Comparison of ENCODE assay signal across 9 cellular contexts in the genomic region with DNA sequence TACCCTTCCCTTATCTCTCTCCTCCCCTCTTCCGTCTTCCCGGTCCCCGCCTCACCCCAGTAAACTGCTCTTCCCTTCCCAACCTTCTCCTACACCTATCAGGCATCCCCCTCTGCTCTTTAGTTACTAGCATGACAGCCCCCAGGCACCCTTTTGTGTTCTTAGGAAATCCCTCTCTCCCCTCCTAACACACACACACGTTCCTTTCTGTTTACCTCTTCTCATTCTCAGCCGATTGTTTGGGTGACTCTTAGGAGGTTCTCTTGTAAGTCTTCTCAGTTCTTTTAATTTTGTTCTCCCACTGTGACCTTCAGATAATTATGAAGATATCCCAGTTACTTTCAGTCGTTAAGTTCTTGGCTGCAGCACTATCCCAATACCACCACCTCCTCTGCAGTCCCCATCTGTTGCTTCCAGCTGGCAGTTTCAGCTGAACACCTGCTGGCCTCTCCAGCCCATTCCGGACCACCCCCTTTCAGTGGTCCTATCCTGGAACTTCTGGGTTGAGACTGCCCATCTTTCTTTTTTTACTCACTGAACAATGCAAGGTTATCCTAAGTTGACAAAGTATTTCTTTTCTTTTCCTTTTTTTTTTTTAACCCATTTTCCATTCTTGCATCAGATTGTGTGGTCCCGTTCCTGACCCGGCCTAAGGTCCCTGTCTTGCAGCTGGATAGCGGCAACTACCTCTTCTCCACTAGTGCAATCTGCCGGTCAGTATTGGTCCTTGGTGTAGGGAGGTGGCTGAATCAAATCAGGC. TPM values are rescaled to one million over a fixed set of nuclear protein-coding genes. Genes with fewer than 3 reads are reported as not detected.
DNase-seq lines count a peak whose midpoint lies in the region; ATAC-seq and TF ChIP-seq lines count a peak whose summit lies in the region.
"Had no signal": no experiment of that assay in that cellular context is flagged by ENCODE, and none has a peak within 500 bp of the region (broad histone marks: within the 10 kb centered on the region; RNA-seq: fewer than 3 reads in every experiment).

No MANE protein-coding gene starts in this region.

- H3K27ac Mint-ChIP-seq in effector memory CD8-positive, alpha-beta T cell = peak overlapping the region; percentile 84 to 97

- H3K27ac ChIP-seq in neural cell (ENCODE audit: low read length) = peak overlapping the region; percentile 66

- H4K20me1 ChIP-seq in neural cell (ENCODE audit: insufficient read depth) = no peaks in the 10 kb centered on the region

- TF ChIP-seq CTCF in neural cell (IDR thresholded peaks at IDR 0.05; ENCODE audit: poor library complexity, severe bottlenecking) (no peak), omental fat pad (IDR thresholded peaks at IDR 0.05) (no peak)

- peak overlapping the region; percentile 99 for H3K4me2 ChIP-seq in neural cell (ENCODE audit: low read length)

- no peaks in the 10 kb centered on the region for H3K9me3 ChIP-seq in neural cell (ENCODE audit: low read length)

- peaks cover 19 to 23% of the 10 kb centered on the region in 2 donors for H3K4me1 Mint-ChIP-seq in effector memory CD8-positive, alpha-beta T cell (ENCODE audit: low read depth in 2 of 2)

- TF ChIP-seq EP300 in neural cell (conservative IDR thresholded peaks at IDR 0.05; ENCODE audit: poor library complexity, severe bottlenecking) = no peak

- H3K9ac ChIP-seq in neural cell (ENCODE audit: low read length) = peak overlapping the region; percentile 80

- no peaks in the 10 kb centered on the region for H3K9me2 ChIP-seq in neural cell (ENCODE audit: insufficient read depth, low read length)

- H3K36me3 Mint-ChIP-seq in effector memory CD8-positive, alpha-beta T cell (ENCODE audit: insufficient read depth) = peaks cover 40% of the 10 kb centered on the region

- H3K4me3 Mint-ChIP-seq in effector memory CD8-positive, alpha-beta T cell = peak overlapping the region; percentile 90 to 99

- H3K79me2 ChIP-seq in neural cell (replicated peaks; ENCODE audit: insufficient read depth, low read length) = peaks cover 15% of the 10 kb centered on the region

- H3K36me3 ChIP-seq in neural cell (ENCODE audit: insufficient read depth, low read length) = peaks cover 4% of the 10 kb centered on the region

- H3K27me3 Mint-ChIP-seq in effector memory CD8-positive, alpha-beta T cell = no peaks in the 10 kb centered on the region

- no peaks in the 10 kb centered on the region for H3F3A ChIP-seq in neural cell (ENCODE audit: insufficient read depth, low read length, poor library complexity, severe bottlenecking)

- no peaks in the 10 kb centered on the region for H3K27me3 ChIP-seq in neural cell (ENCODE audit: insufficient read depth, low read depth, low read length)

- DNase-seq in ELR (ENCODE audit: low read depth) (peak; percentile 15), NCI-H524 (lab: John Stamatoyannopoulos, UW) (peak; percentile 31 to 71), omental fat pad (ENCODE audit: low spot score) (no peak)
- no peak for DNase-seq in effector memory CD8-positive, alpha-beta T cell
- no peak for DNase-seq in stimulated activated CD4-positive, alpha-beta T cell treated with anti-CD3 and anti-CD28 coated beads, Interleukin-1b, Interleukin-23, amount 100 ng/mL, for 48 hours

- no peak for TF ChIP-seq RAD21 in neural cell (conservative IDR thresholded peaks at IDR 0.05)

- peak overlapping the region; percentile 85 for H3K4me3 ChIP-seq in neural cell (ENCODE audit: low read length)

- no peaks in the 10 kb centered on the region for H3K9me3 Mint-ChIP-seq in effector memory CD8-positive, alpha-beta T cell

- no peak for ATAC-seq in effector memory CD8-positive, alpha-beta T cell (replicated peaks)
- ATAC-seq in HG03139 (IDR thresholded peaks at IDR 0.05; ENCODE audit: unreplicated experiment) (no peak), omental fat pad (ENCODE audit: low FRiP score) (no peak)
- no peak for ATAC-seq in activated CD4-positive, CD25-positive, alpha-beta regulatory T cell treated with anti-CD3 and anti-CD28 coated beads, Interleukin-2, amount 50 U/mL, for 24 hours

- H2AFZ ChIP-seq in neural cell (ENCODE audit: low read depth, low read length) = peak overlapping the region; percentile 23

TF ChIP-seq in neural cell, 6 proteins besides CTCF, POLR2A, EP300 and RAD21:
- TF ChIP-seq TAF1 (IDR thresholded peaks at IDR 0.05; ENCODE audit: low read depth) (no peak), MXI1 (conservative IDR thresholded peaks at IDR 0.05; ENCODE audit: poor library complexity, severe bottlenecking) (no peak), REST (IDR thresholded peaks at IDR 0.05; ENCODE audit: borderline replicate concordance) (no peak), SMC3 (conservative IDR thresholded peaks at IDR 0.05; ENCODE audit: poor library complexity) (no peak), POLR2AphosphoS5 (IDR thresholded peaks at IDR 0.05) (no peak), EZH2 (IDR thresholded peaks at IDR 0.05; ENCODE audit: borderline replicate concordance, insufficient read depth, low read length, poor library complexity, severe bottlenecking) (no peak)
TF ChIP-seq in neural cell: peak in this region for 0.

RNA-seq across cellular contexts. Expression of gene MARS1, which starts 0.7 kb away (rescaled TPM):
- 312 and 321 TPM in 2 replicates for polyA plus RNA-seq in neural cell
- 115 and 122 TPM in 2 replicates for polyA minus RNA-seq in neural cell
- total RNA-seq in omental fat pad = 100 to 1,000 TPM in 1 of 4 donors, 10 to 100 TPM in 3; 53.5 to 108 (median 58.4) TPM

RNA-seq across cellular contexts. Expression of gene ARHGAP9, which starts 8.9 kb away (rescaled TPM):
- polyA plus RNA-seq in neural cell = not detected in 2 replicates
- not detected in 2 replicates for polyA minus RNA-seq in neural cell
- 10 to 100 TPM; 13.8 to 85.6 (median 29.8) TPM for total RNA-seq in omental fat pad
- total RNA-seq: RPMI7951 had no signal

RNA-seq across cellular contexts. Expression of gene GLI1, which starts 29.0 kb away (rescaled TPM):
- 4.2 TPM in 1 of 2 replicates, not detected in the other for polyA plus RNA-seq in neural cell
- 0.24 and 0.58 TPM in 2 replicates for polyA minus RNA-seq in neural cell
- under 1 TPM in 3 of 4 donors, not detected in 1; 0.09 to 0.60 (median 0.19) TPM for total RNA-seq in omental fat pad

RNA-seq across cellular contexts. Expression of gene DDIT3, which starts 31.7 kb away (rescaled TPM):
- polyA plus RNA-seq in neural cell = 24.0 and 25.8 TPM in 2 replicates
- 11.8 and 13.6 TPM in 2 replicates for polyA minus RNA-seq in neural cell
- 10 to 100 TPM; 31.5 to 66.6 (median 35.5) TPM for total RNA-seq in omental fat pad

RNA-seq across cellular contexts. Expression of gene INHBE, which starts 33.5 kb away (rescaled TPM):
- polyA plus RNA-seq in neural cell = 0.30 and 2.3 TPM in 2 replicates
- not detected in 2 replicates for polyA minus RNA-seq in neural cell
- under 1 TPM in 1 of 4 donors, not detected in 3; 0.25 TPM for total RNA-seq in omental fat pad

Comparison
In these comparisons a context has a peak if more than half of its experiments do, and no peak if none do; other contexts are left out.
1. DNase-seq: peak in ELR (single experiment) and NCI-H524 (2 of 2); none in effector memory CD8-positive, alpha-beta T cell (0 of 3), omental fat pad (single experiment) and stimulated activated CD4-positive, alpha-beta T cell treated with anti-CD3 and anti-CD28 coated beads, Interleukin-1b, Interleukin-23, amount 100 ng/mL, for 48 hours (single experiment).